In genomic region chr1:30635386-30635975, GRCh38 we compare ENCODE assay signal across 19 cellular contexts.
"Had no signal": no experiment of that assay in that cellular context is flagged by ENCODE, and none has a peak within 500 bp of the region (broad histone marks: within the 10 kb centered on the region; RNA-seq: fewer than 3 reads in every experiment).

No MANE protein-coding gene starts in this region.

- H3K27me3 Mint-ChIP-seq: dendritic cell treated with granulocyte-macrophage colony-stimulating factor and Interleukin-4, amounts not matched to agents 40 ng/mL and 50 ng/mL, for 4 days had no signal

- H3K9me3 Mint-ChIP-seq: dendritic cell treated with granulocyte-macrophage colony-stimulating factor and Interleukin-4, amounts not matched to agents 40 ng/mL and 50 ng/mL, for 4 days; effector memory CD8-positive, alpha-beta T cell; naive thymus-derived CD8-positive, alpha-beta T cell had no signal

- ATAC-seq: effector memory CD8-positive, alpha-beta T cell; left colon; naive thymus-derived CD8-positive, alpha-beta T cell; sciatic nerve had no signal

- H3K36me3 Mint-ChIP-seq: naive thymus-derived CD8-positive, alpha-beta T cell had no signal

- H3K27ac ChIP-seq: epithelial cell of prostate, esophagus muscularis mucosa, ovary, prostate gland, stomach, thoracic aorta, transverse colon had no signal

- H3K9me3 ChIP-seq: esophagus muscularis mucosa, ovary, prostate gland, stomach, thoracic aorta, transverse colon had no signal

- DNase-seq: cerebellar nuclear complex; effector memory CD8-positive, alpha-beta T cell; foreskin fibroblast; left colon; mammary epithelial cell; naive thymus-derived CD8-positive, alpha-beta T cell; ovary; small intestine; stimulated activated CD4-positive, alpha-beta T cell treated with anti-CD3 and anti-CD28 coated beads, Interleukin-12 subunit alpha, Interleukin-12 subunit beta, amount 100 ng/mL, for 4 hours; stimulated activated naive CD4-positive, alpha-beta T cell; stomach; substantia nigra; transverse colon had no signal

- H3K27me3 ChIP-seq: ovary, transverse colon had no signal

- H3K4me1 Mint-ChIP-seq: naive thymus-derived CD8-positive, alpha-beta T cell had no signal

- H3K27ac Mint-ChIP-seq: dendritic cell treated with granulocyte-macrophage colony-stimulating factor and Interleukin-4, amounts not matched to agents 40 ng/mL and 50 ng/mL, for 4 days; effector memory CD8-positive, alpha-beta T cell; naive thymus-derived CD8-positive, alpha-beta T cell had no signal

- H3K4me1 ChIP-seq: prostate gland had no signal

- H3K4me3 ChIP-seq: esophagus muscularis mucosa, ovary, prostate gland, stomach, thoracic aorta, transverse colon had no signal

- H3K4me3 Mint-ChIP-seq: dendritic cell treated with granulocyte-macrophage colony-stimulating factor and Interleukin-4, amounts not matched to agents 40 ng/mL and 50 ng/mL, for 4 days; effector memory CD8-positive, alpha-beta T cell; naive thymus-derived CD8-positive, alpha-beta T cell had no signal

- H3K36me3 ChIP-seq: esophagus muscularis mucosa, ovary, prostate gland, stomach, thoracic aorta, transverse colon had no signal
